In the genomic region with DNA sequence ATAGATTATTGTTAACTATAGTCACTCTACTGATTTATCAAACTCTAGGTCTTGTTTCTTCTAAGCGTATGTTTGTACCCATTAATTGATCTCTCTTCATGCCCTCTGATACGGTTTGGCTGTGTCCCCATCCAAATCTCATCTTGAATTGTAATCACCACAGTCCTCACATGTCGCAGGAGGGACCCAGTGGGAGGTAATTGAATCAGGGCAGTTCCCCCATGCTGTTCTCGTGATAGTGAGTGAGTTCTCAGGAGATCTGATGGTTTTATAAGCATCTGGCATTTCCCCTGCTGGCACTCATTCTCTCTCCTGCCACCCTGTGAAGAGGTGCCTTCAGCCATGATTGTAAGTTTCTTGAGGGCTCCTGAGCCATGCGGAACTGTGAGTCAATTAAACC, we compare ENCODE assay signal across 13 cellular contexts. TPM values are rescaled to one million over a fixed set of nuclear protein-coding genes. Genes with fewer than 3 reads are reported as not detected.
"Had no signal": no experiment of that assay in that cellular context is flagged by ENCODE, and none has a peak within 500 bp of the region (broad histone marks: within the 10 kb centered on the region; RNA-seq: fewer than 3 reads in every experiment).

No MANE protein-coding gene starts in this region.

RNA-seq across cellular contexts. Expression of a gene that starts 21.9 kb away (rescaled TPM):
- total RNA-seq: naive thymus-derived CD8-positive, alpha-beta T cell; natural killer cell treated with Interleukin-12 subunit alpha and Interleukin-12 subunit beta and Interleukin-15 and Interleukin-18, amount 100 ng/mL, for 72 hours; neural crest cell; omental fat pad; osteocyte; pancreas; pulmonary artery endothelial cell; right atrium auricular region; sciatic nerve; smooth muscle cell; spleen; suprapubic skin; upper lobe of right lung had no signal
- polyA plus RNA-seq: naive thymus-derived CD8-positive, alpha-beta T cell; pancreas; smooth muscle cell; spleen had no signal
